ENCODE assay signal across 1 cellular context in the genomic region with DNA sequence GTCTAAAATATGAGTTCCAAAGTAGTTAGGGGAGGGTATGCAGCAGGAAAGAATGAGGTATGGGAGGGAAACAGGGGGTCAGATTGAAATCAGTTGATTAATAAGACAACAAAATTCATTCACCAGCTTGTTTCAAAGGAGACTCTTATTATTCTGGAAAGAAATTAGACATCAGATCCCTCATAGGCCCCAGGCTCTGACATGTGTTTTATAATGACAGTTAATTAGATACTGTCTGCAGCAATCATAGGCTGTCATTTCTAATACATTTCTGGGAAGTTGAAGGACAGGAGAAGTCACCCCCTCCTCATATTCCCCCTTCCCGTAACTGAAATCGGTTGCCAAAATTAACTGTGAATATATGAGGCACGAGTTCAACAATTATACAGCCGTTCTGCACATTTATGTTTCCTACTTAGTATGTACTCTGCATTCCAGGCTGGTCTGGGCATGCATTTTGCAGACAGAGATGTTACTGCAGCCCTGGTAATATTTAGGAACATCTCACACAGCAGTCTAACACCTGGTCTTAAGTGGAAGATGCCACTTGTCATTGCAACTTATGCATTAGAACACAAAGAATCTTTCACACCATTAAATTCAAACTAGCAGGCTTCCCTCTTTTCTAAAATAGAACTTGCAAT.
TF ChIP-seq lines count a peak whose summit lies in the region.

No MANE protein-coding gene starts in this region.

TF ChIP-seq in WTC11, 78 proteins besides CTCF, POLR2A, EP300 and RAD21 (continued from another document):
- no peak for TF ChIP-seq ZNF396 (CRISPR knock-in tag; IDR thresholded peaks at IDR 0.05; ENCODE audit: borderline replicate concordance)
- TF ChIP-seq RORB (CRISPR knock-in tag; IDR thresholded peaks at IDR 0.05) = no peak
TF ChIP-seq in WTC11: peak in this region for 0.
